ENCODE assay signal across 8 cellular contexts in the genomic region with DNA sequence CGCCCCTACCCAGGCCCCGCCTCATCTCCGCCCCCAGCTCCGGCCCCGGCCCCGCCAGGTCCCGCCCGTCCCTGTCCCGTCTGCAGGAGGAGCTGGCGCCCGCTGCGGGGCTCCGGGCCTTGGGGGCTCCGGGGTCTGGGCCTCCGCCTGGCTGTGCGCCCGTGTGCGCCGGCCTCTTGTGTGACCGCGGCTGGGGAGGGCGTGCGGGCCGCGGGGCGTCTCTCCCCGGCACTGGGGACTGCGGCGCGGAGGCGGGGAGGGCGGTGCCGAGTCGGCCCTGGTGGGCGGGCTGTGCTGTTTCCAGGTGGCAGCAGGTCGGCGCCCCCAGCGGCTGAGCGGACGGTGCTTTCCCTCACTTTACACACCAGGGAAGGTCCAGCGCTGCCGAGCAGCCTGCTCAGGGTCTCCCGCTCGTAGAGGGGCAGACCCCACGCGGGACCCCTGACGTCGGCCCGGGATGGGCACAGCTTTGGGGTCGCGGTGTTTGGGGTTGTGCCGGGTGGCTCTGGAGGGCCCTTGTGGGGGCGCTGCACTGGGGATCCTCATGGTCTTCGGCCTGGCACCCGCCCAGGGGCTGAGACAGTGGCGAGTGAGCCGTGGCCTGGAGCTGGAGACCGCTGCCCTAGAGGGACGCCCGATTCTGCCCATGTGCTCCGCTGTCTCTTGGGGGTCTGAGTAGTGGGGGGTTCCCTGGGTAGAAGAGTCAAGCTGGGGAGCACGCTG. TPM values are rescaled to one million over a fixed set of nuclear protein-coding genes. Genes with fewer than 3 reads are reported as not detected.
DNase-seq lines count a peak whose midpoint lies in the region; ATAC-seq and TF ChIP-seq lines count a peak whose summit lies in the region.

No MANE protein-coding gene starts in this region.

- peak overlapping the region; percentile 72 for H3K27ac ChIP-seq in A673 (ENCODE audit: low read depth, low read length, poor library complexity, severe bottlenecking)
- peak overlapping the region; percentile 94 for H3K27ac ChIP-seq in VCaP
- H3K27ac ChIP-seq in breast epithelium: peak overlapping the region; percentile 91 to 98

- POLR2A ChIA-PET in A673 (lab: Charles Lee; ENCODE audit: low non-redundant PET): interaction anchor here (0.6 to 1.6 kb wide), 3 partner anchors 14 to 65 kb away, joined by 3 to 8 read pairs (median 6); a partner anchor contains a TSS

- H3K9me3 ChIP-seq in A673 (ENCODE audit: low read depth, low read length, poor library complexity, severe bottlenecking) (peaks cover 11% of the 10 kb centered on the region), breast epithelium (no peaks in the 10 kb centered on the region)

- TF ChIP-seq CTCF in A673 (conservative IDR thresholded peaks at IDR 0.05; ENCODE audit: low read depth, low read length): peak; percentile 48
- TF ChIP-seq CTCF in VCaP (conservative IDR thresholded peaks at IDR 0.05): peak; percentile 73
- TF ChIP-seq CTCF in breast epithelium (IDR thresholded peaks at IDR 0.05): peak in 2 of 3 donors; percentile 27 to 29

- H3K4me3 ChIP-seq in A673 (ENCODE audit: low read depth, low read length, poor library complexity, severe bottlenecking): peak overlapping the region; percentile 94
- peak overlapping the region; percentile 70 to 98 (median 92) for H3K4me3 ChIP-seq in breast epithelium

- no TSS peak for BruUV-seq in A673 (replicated peaks; lab: Mats Ljungman, UMichigan)

- TF ChIP-seq POLR2A in breast epithelium (IDR thresholded peaks at IDR 0.05): no peak

- DNase-seq in A673 (ENCODE audit: low spot score) (peak; percentile 76), NCI-H2081 treated with DMSO at 0.1 percent for 48 hours (lab: John Stamatoyannopoulos, UW) (peak; percentile 23), breast epithelium (ENCODE audit: low spot score in 2 of 2) (peak; percentile 76 to 88), islet precursor cell (peak; percentile 96)
- DNase-seq in stimulated activated CD4-positive, alpha-beta T cell treated with anti-CD3 and anti-CD28 coated beads, Interleukin-15, amount 100 ng/mL, for 24 hours: peak; percentile 94

- ATAC-seq in GM18520 (IDR thresholded peaks at IDR 0.05; ENCODE audit: unreplicated experiment) (peak; percentile 49), HG03045 (IDR thresholded peaks at IDR 0.05; ENCODE audit: unreplicated experiment) (peak; percentile 64)

- peaks cover 27% of the 10 kb centered on the region for H3K36me3 ChIP-seq in A673 (ENCODE audit: insufficient read depth, low read length, poor library complexity, severe bottlenecking)
- H3K36me3 ChIP-seq in breast epithelium: no peaks in the 10 kb centered on the region

- intact Hi-C loops in A673 (cut with micrococcal nuclease; ENCODE audit: unreplicated experiment): loop anchor here (10.0 kb wide), 1 partner anchor 182 kb away; no protein-coding TSS in a partner anchor
- intact Hi-C loops in breast epithelium (cut with DNase I; ENCODE audit: low total_unique reads): no loop called here

- H3K4me1 ChIP-seq in A673 (ENCODE audit: insufficient read depth, low read length, poor library complexity, severe bottlenecking) (peaks cover 9% of the 10 kb centered on the region), breast epithelium (peaks cover 0 to 6% of the 10 kb centered on the region in 2 donors)

- H3K27me3 ChIP-seq in A673 (replicated peaks; ENCODE audit: insufficient read depth, low read depth, low read length, poor library complexity) (no peaks in the 10 kb centered on the region), breast epithelium (no peaks in the 10 kb centered on the region)

- CTCF ChIA-PET in A673 (lab: Charles Lee): interaction anchor here (0.6 to 1.1 kb wide), 2 partner anchors 11 to 16 kb away, joined by 3 to 4 read pairs; a partner anchor contains a TSS

RNA-seq across cellular contexts. Expression of a gene that starts 0.7 kb away (rescaled TPM):
- 70.3 and 75.5 TPM in 2 replicates for total RNA-seq in A673 (2021)
- total RNA-seq in breast epithelium: 10 to 100 TPM; 29.6 to 49.0 (median 45.6) TPM

RNA-seq across cellular contexts. Expression of a gene that starts 16.0 kb away (rescaled TPM):
- 139 TPM in 2 replicates for total RNA-seq in A673 (2021)
- total RNA-seq in breast epithelium: 10 to 100 TPM; 16.8 to 23.2 (median 19.7) TPM

RNA-seq across cellular contexts. Expression of a gene that starts 31.9 kb away (rescaled TPM):
- 30.7 and 44.3 TPM in 2 replicates for total RNA-seq in A673 (2021)
- 10 to 100 TPM; 16.3 to 29.2 (median 22.2) TPM for total RNA-seq in breast epithelium

Comparison
In these comparisons a context has a peak if more than half of its experiments do, and no peak if none do; other contexts are left out.
1. Peak in every context shown above with its lines: DNase-seq, ATAC-seq, H3K4me3 ChIP-seq and H3K27ac ChIP-seq.
2. DNase-seq: peak in every context shown above with its lines; median percentile 96 in islet precursor cell; 94 in stimulated activated CD4-positive, alpha-beta T cell treated with anti-CD3 and anti-CD28 coated beads, Interleukin-15, amount 100 ng/mL, for 24 hours; 82 in breast epithelium; 76 in A673; 23 in NCI-H2081 treated with DMSO at 0.1 percent for 48 hours.